ENCODE assay signal across 10 cellular contexts in the genomic region with DNA sequence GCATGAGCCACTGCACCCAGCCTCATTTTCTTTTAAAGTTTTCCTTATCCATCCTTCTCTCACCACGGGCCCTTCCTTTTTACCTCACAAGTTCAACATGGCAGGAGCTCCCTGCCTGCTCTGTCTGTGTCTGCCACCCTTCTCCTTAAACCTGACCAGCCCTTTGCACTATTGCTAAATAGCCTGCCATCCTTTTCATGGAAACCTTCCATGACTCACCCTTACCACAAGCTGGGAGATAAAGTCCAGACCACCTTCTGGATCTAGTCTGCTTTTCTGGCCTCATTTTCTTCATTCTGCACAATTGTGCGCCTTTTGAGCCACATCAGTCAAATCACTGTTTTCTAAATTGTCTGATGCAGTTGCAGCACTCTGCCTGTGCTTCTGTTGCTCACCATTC. TPM values are rescaled to one million over a fixed set of nuclear protein-coding genes. Genes with fewer than 3 reads are reported as not detected.
DNase-seq lines count a peak whose midpoint lies in the region; ATAC-seq, FAIRE-seq and TF ChIP-seq lines count a peak whose summit lies in the region.
"Had no signal": no experiment of that assay in that cellular context is flagged by ENCODE, and none has a peak within 500 bp of the region (broad histone marks: within the 10 kb centered on the region; RNA-seq: fewer than 3 reads in every experiment).

No MANE protein-coding gene starts in this region.

- H3K9ac ChIP-seq in GM23248: no peak overlapping the region

- H3K79me2 ChIP-seq in GM23248 (ENCODE audit: insufficient read depth): no peaks in the 10 kb centered on the region

- no peaks in the 10 kb centered on the region for H3F3A ChIP-seq in GM23248 (ENCODE audit: insufficient read depth)

- ATAC-seq in left cardiac atrium: no peak

- H3K9me3 ChIP-seq in GM23248 (ENCODE audit: low read depth) (no peaks in the 10 kb centered on the region), mesodermal cell (ENCODE audit: control insufficient read depth, low read length) (no peaks in the 10 kb centered on the region)
- H3K9me3 ChIP-seq: spleen had no signal

- no peaks in the 10 kb centered on the region for H3K9me2 ChIP-seq in GM23248 (ENCODE audit: insufficient read depth)

- peak; percentile 87 for FAIRE-seq in RCC 7860 (lab: Jason Lieb, UNC)
- no peak for FAIRE-seq in bronchial epithelial cell (lab: Jason Lieb, UNC)

- intact Hi-C loops in left cardiac atrium (cut with DNase I): no loop called here

- no peak for TF ChIP-seq CTCF in bronchial epithelial cell (IDR thresholded peaks at IDR 0.05; ENCODE audit: insufficient read depth, low read length, severe bottlenecking)

- peak; percentile 39 for DNase-seq in GM23248
- peak; percentile 69 for DNase-seq in RCC 7860 (ENCODE audit: low spot score)
- peak; percentile 62 for DNase-seq in bronchial epithelial cell (ENCODE audit: low read depth)
- no peak for DNase-seq in AG08396 (ENCODE audit: low spot score)
- DNase-seq in left cardiac atrium: no peak
- DNase-seq in NCI-H748 treated with DMSO at 0.1 percent for 48 hours (lab: John Stamatoyannopoulos, UW): no peak
- DNase-seq: NCI-H2029, spleen had no signal

- 0 out of 2 replicates have a peak, but pooled peaks cover 3% of the 10 kb centered on the region for H3K36me3 ChIP-seq in GM23248 (ENCODE audit: low read depth)
- H3K36me3 ChIP-seq in bronchial epithelial cell (ENCODE audit: control insufficient read depth, insufficient read depth, low read length): peaks cover 3% of the 10 kb centered on the region
- no peaks in the 10 kb centered on the region for H3K36me3 ChIP-seq in mesodermal cell (ENCODE audit: control insufficient read depth, insufficient read depth, low read length)

- in situ Hi-C loops in GM23248 (cut with MboI): loop anchor here (25.0 kb wide), 1 partner anchor 227 kb away; no protein-coding TSS in a partner anchor

- H3K27ac ChIP-seq in GM23248: no peak overlapping the region
- peak overlapping the region; percentile 32 for H3K27ac ChIP-seq in mesodermal cell (ENCODE audit: low read depth, low read length, severe bottlenecking)
- H3K27ac ChIP-seq: epithelial cell of prostate had no signal

- H3K4me1 ChIP-seq in GM23248 (ENCODE audit: insufficient read depth) (0 out of 2 replicates have a peak, but pooled peaks cover 4% of the 10 kb centered on the region), mesodermal cell (ENCODE audit: control insufficient read depth, insufficient read depth, low read length, poor library complexity, severe bottlenecking) (no peaks in the 10 kb centered on the region)

- no peak overlapping the region for H3K4me3 ChIP-seq in GM23248
- no peak overlapping the region for H3K4me3 ChIP-seq in bronchial epithelial cell (ENCODE audit: low read depth, low read length)
- no peak overlapping the region for H3K4me3 ChIP-seq in mesodermal cell (ENCODE audit: extremely low read depth, insufficient read depth, low read length, poor library complexity, severe bottlenecking)
- H3K4me3 ChIP-seq: spleen had no signal

- H4K20me1 ChIP-seq in GM23248 (ENCODE audit: insufficient read depth): no peaks in the 10 kb centered on the region

- H2AFZ ChIP-seq in GM23248: no peak overlapping the region

- 89 to 98% methylated on average over 2 of the region's 2 CpGs for WGBS in GM23248 (ENCODE audit: low coverage in 1 of 2, low lambda C conversion rate in 2 of 2, missing lambda C conversion rate in 2 of 2), 2 experiments
- WGBS in mesodermal cell (ENCODE audit: insufficient coverage in 2 of 2), 2 experiments: 93 to 100% methylated on average over 2 of the region's 2 CpGs

- no peaks in the 10 kb centered on the region for H3K27me3 ChIP-seq in GM23248 (replicated peaks; ENCODE audit: insufficient read depth)
- H3K27me3 ChIP-seq in bronchial epithelial cell (ENCODE audit: control insufficient read depth, insufficient read depth, low read length): no peaks in the 10 kb centered on the region
- H3K27me3 ChIP-seq: spleen had no signal

- H3K4me2 ChIP-seq in GM23248 (ENCODE audit: unreplicated experiment): no peak overlapping the region

RNA-seq across cellular contexts. Expression of a gene that starts 8.9 kb away (rescaled TPM):
- 11.6 and 11.7 TPM in 2 replicates for total RNA-seq in GM23248 (2014; rRNA removed; shearing (Covaris generic))
- 4.5 and 5.6 TPM in 2 replicates for polyA plus RNA-seq in GM23248 (2016; fragmentation: Nextera tagmentation; extraction: Ambion mirVana)
- total RNA-seq in bronchial epithelial cell (13.2 and 23.0 TPM in 2 replicates), left cardiac atrium (10 to 100 TPM; 16.4 to 23.4 TPM)
- 9.3 TPM for polyA plus RNA-seq in mesodermal cell (2013, experiment 1 of 2)
- 8.0 TPM for polyA plus RNA-seq in mesodermal cell (2013, experiment 2 of 2)

Comparison
In these comparisons a context has a peak if more than half of its experiments do, and no peak if none do; other contexts are left out.
1. DNase-seq: peak in GM23248 (single experiment), RCC 7860 (single experiment) and bronchial epithelial cell (single experiment); none in AG08396 (single experiment), left cardiac atrium (single experiment) and NCI-H748 treated with DMSO at 0.1 percent for 48 hours (single experiment).